ENCODE assay signal across 12 cellular contexts in genomic region chr7:155805826-155806095, GRCh38. TPM values are rescaled to one million over a fixed set of nuclear protein-coding genes. Genes with fewer than 3 reads are reported as not detected.
A peak's percentile ranks its signal among the peaks of the same experiment; 100 is the strongest.
DNase-seq lines count a peak whose midpoint lies in the region; ATAC-seq and TF ChIP-seq lines count a peak whose summit lies in the region.
"Had no signal": no experiment of that assay in that cellular context is flagged by ENCODE, and none has a peak within 500 bp of the region (broad histone marks: within the 10 kb centered on the region; RNA-seq: fewer than 3 reads in every experiment).

No MANE protein-coding gene starts in this region.

- ATAC-seq in PC-3 (no peak; the same call in 1 of the 2 replicates), psoas muscle (peak in 3 of 4 donors; percentile 12 to 32 (median 13)), GM18867 (IDR thresholded peaks at IDR 0.05; ENCODE audit: unreplicated experiment) (no peak)

- peak overlapping the region; percentile 59 for H3K4me3 ChIP-seq in BE2C (ENCODE audit: low read depth, low read length)
- peak overlapping the region; percentile 68 for H3K4me3 ChIP-seq in PC-3 (ENCODE audit: low read length)
- peak overlapping the region; percentile 54 for H3K4me3 ChIP-seq in fibroblast of the aortic adventitia (ENCODE audit: low read depth, low read length)
- H3K4me3 ChIP-seq in psoas muscle, result peak overlapping the region; percentile 58
- H3K4me3 ChIP-seq: GM12878 had no signal

- H3K36me3 ChIP-seq in BE2C (no peaks in the 10 kb centered on the region), PC-3 (ENCODE audit: low read depth, low read length) (no peaks in the 10 kb centered on the region), psoas muscle (ENCODE audit: insufficient read depth in 1 of 2, low read depth in 1 of 2) (no peaks in the 10 kb centered on the region)

- H3K27me3 Mint-ChIP-seq in progenitor cell of endocrine pancreas, result peaks cover 20% of the 10 kb centered on the region

- H3K27ac Mint-ChIP-seq in progenitor cell of endocrine pancreas, result no peak overlapping the region
- H3K27ac Mint-ChIP-seq: activated CD4-positive, alpha-beta memory T cell treated with anti-CD3 and anti-CD28 coated beads for 36 hours had no signal

- TF ChIP-seq CTCF in BE2C (IDR thresholded peaks at IDR 0.05; ENCODE audit: low read depth, low read length) (no peak), PC-3 (conservative IDR thresholded peaks at IDR 0.05; ENCODE audit: low read depth, low read length) (no peak), fibroblast of the aortic adventitia (IDR thresholded peaks at IDR 0.05; ENCODE audit: insufficient read depth, low read length) (no peak), psoas muscle (IDR thresholded peaks at IDR 0.05) (no peak), progenitor cell of endocrine pancreas (IDR thresholded peaks at IDR 0.05; ENCODE audit: unreplicated experiment) (no peak)

- H3K27ac ChIP-seq in PC-3 (ENCODE audit: low read length) (no peak overlapping the region), psoas muscle (no peak overlapping the region)

- no peaks in the 10 kb centered on the region for H3K9me2 ChIP-seq in PC-3 (replicated peaks; ENCODE audit: low read length)

- H3K4me1 ChIP-seq in BE2C, result no peaks in the 10 kb centered on the region
- peaks cover 13% of the 10 kb centered on the region; the same call in 1 of the 2 replicates for H3K4me1 ChIP-seq in PC-3 (ENCODE audit: insufficient read depth, low read length)
- H3K4me1 ChIP-seq in psoas muscle, result peaks cover 22% of the 10 kb centered on the region

- no peak for DNase-seq in BE2C
- no peak for DNase-seq in PC-3
- no peak for DNase-seq in fibroblast of the aortic adventitia (ENCODE audit: low read depth)
- no peak for DNase-seq in psoas muscle
- DNase-seq in progenitor cell of endocrine pancreas (ENCODE audit: low spot score, unreplicated experiment), result no peak
- DNase-seq in T-helper 2 cell, result no peak
- no peak for DNase-seq in activated CD4-positive, CD25-positive, alpha-beta regulatory T cell treated with anti-CD3 and anti-CD28 coated beads, Interleukin-2, amount 50 U/mL, for 72 hours
- DNase-seq: NCI-H187 treated with DMSO at 0.1 percent for 48 hours, SHP77 had no signal

- CTCF ChIA-PET in PC-3 (lab: Charles Lee), result no interaction called here

- no peaks in the 10 kb centered on the region; the same call in 1 of the 2 replicates for H3K9me3 ChIP-seq in BE2C
- H3K9me3 ChIP-seq in PC-3 (ENCODE audit: low read length), result no peaks in the 10 kb centered on the region
- H3K9me3 ChIP-seq in psoas muscle, result no peaks in the 10 kb centered on the region

- BruUV-seq in PC-3 (replicated peaks; lab: Mats Ljungman, UMichigan), result no TSS peak

- H3K4me3 Mint-ChIP-seq in progenitor cell of endocrine pancreas (ENCODE audit: low read depth), result no peak overlapping the region

- H4K20me1 ChIP-seq in PC-3 (ENCODE audit: low read length), result no peaks in the 10 kb centered on the region

- peak overlapping the region; percentile 87 for H2AFZ ChIP-seq in PC-3 (ENCODE audit: low read length)

- WGBS in psoas muscle, 3 donors, result 1 to 2% (median 1%) methylated on average over 16 to 18 of the region's 18 CpGs

- no peak overlapping the region for H3K9ac ChIP-seq in PC-3 (ENCODE audit: low read length)

- H3K27me3 ChIP-seq in BE2C, result peaks cover 92% of the 10 kb centered on the region
- H3K27me3 ChIP-seq in PC-3 (ENCODE audit: low read length), result peaks cover 26% of the 10 kb centered on the region
- peaks cover 5 to 100% (median 63%) of the 10 kb centered on the region in 3 donors for H3K27me3 ChIP-seq in psoas muscle (ENCODE audit: insufficient read depth in 3 of 3, low read length in 2 of 3)

- H3K4me2 ChIP-seq in PC-3 (ENCODE audit: low read length), result peak overlapping the region; percentile 96

- no peaks in the 10 kb centered on the region for H3F3A ChIP-seq in PC-3 (ENCODE audit: low read length, unreplicated experiment)

- intact Hi-C loops in PC-3 (cut with micrococcal nuclease), result loop anchor here (2.0 kb wide), 2 partner anchors 351 to 667 kb away; no protein-coding TSS in a partner anchor
- intact Hi-C loops in psoas muscle (cut with DNase I), result no loop called here

- peaks cover 9% of the 10 kb centered on the region for H3K36me3 Mint-ChIP-seq in progenitor cell of endocrine pancreas (ENCODE audit: insufficient read depth)
- H3K36me3 Mint-ChIP-seq: activated CD4-positive, alpha-beta memory T cell treated with anti-CD3 and anti-CD28 coated beads for 36 hours had no signal

- H3K9me3 Mint-ChIP-seq in progenitor cell of endocrine pancreas (ENCODE audit: low read depth), result no peaks in the 10 kb centered on the region
- H3K9me3 Mint-ChIP-seq: activated CD4-positive, alpha-beta memory T cell treated with anti-CD3 and anti-CD28 coated beads for 36 hours had no signal

- POLR2A ChIA-PET in PC-3 (lab: Charles Lee; ENCODE audit: unreplicated experiment), result no interaction called here

- peaks cover 24% of the 10 kb centered on the region for H3K4me1 Mint-ChIP-seq in progenitor cell of endocrine pancreas (ENCODE audit: low read depth)

- no peaks in the 10 kb centered on the region for H3K79me2 ChIP-seq in PC-3 (ENCODE audit: low read length)

RNA-seq across cellular contexts. Expression of gene SHH, which starts 6.5 kb away (rescaled TPM):
- polyA plus RNA-seq in BE2C (2012; ENCODE audit: insufficient read depth, insufficient read length, low read depth), result not detected
- total RNA-seq in PC-3 (2014; rRNA removed) (0.11 and 0.12 TPM in 2 replicates), fibroblast of the aortic adventitia (ENCODE audit: low replicate concordance) (0.36 TPM in 1 of 2 replicates, not detected in the other), psoas muscle (not detected), progenitor cell of endocrine pancreas (35.8 and 47.1 TPM in 2 replicates)
- polyA plus RNA-seq in psoas muscle, result under 1 TPM in 2 of 3 donors, not detected in 1; 0.01 TPM
- total RNA-seq: activated CD4-positive, alpha-beta memory T cell treated with anti-CD3 and anti-CD28 coated beads for 36 hours; GM12878 had no signal
- polyA plus RNA-seq: GM12878 had no signal

Comparison
In these comparisons a context has a peak if more than half of its experiments do, and no peak if none do; other contexts are left out.
1. ATAC-seq: peak in psoas muscle (3 of 4); none in PC-3 (single experiment) and GM18867 (single experiment).
2. RNA of gene SHH, which starts 6.5 kb away (total RNA-seq): 35.8 to 47.1 TPM in progenitor cell of endocrine pancreas; 0.36 TPM in fibroblast of the aortic adventitia, 0.11 to 0.12 TPM in PC-3 and not detected in psoas muscle; every median in the first group is over 10 times any median in the second.
3. Peak in every context shown above with its lines, with median percentiles within 50 percentile points of each other: H3K4me3 ChIP-seq.